35 cellular contexts compared by ENCODE assay signal in genomic region chr18:61474918-61475317, GRCh38.
"Had no signal": no experiment of that assay in that cellular context is flagged by ENCODE, and none has a peak within 500 bp of the region (broad histone marks: within the 10 kb centered on the region; RNA-seq: fewer than 3 reads in every experiment).

No MANE protein-coding gene starts in this region.

- H3K4me3 ChIP-seq: adrenal gland, body of pancreas, cardiac muscle cell had no signal

- H3K4me3 Mint-ChIP-seq: activated B cell treated with CpG ODN at 0.5 μM for 24 hours; activated CD4-positive, alpha-beta memory T cell treated with anti-CD3 and anti-CD28 coated beads for 36 hours; activated CD4-positive, alpha-beta T cell treated with anti-CD3 and anti-CD28 coated beads, Interleukin-2, amount 10 ng/mL, durations not matched to agents 24 days and 14 days; activated CD8-positive, alpha-beta T cell treated with anti-CD3 and anti-CD28 coated beads for 36 hours; activated naive CD4-positive, alpha-beta T cell treated with anti-CD3 and anti-CD28 coated beads for 36 hours; activated naive CD8-positive, alpha-beta T cell treated with anti-CD3 and anti-CD28 coated beads for 36 hours; activated T-cell treated with anti-CD3 and anti-CD28 coated beads, Interleukin-2, amount 50 U/mL, for 4 hours; activated T-cell treated with anti-CD3 and anti-CD28 coated beads, Interleukin-2, amount 50 U/mL, for 72 hours; activated T-helper 1 cell treated with anti-CD3 and anti-CD28 coated beads, Interleukin-12 subunit alpha, Interleukin-12 subunit beta, Interleukin-2, Interleukin-4 antibody, amounts not matched to agents 30 ng/mL and 10 ng/mL and 1 ng/mL, durations not matched to agents 14 hours and 24 hours and 36 hours; activated T-helper 17 cell treated with anti-CD3 and anti-CD28 coated beads, Interleukin-2, amount 50 U/mL, for 72 hours; central memory CD8-positive, alpha-beta T cell; T-helper 1 cell treated with Interleukin-12 subunit alpha and Interleukin-12 subunit beta and Interleukin-4 antibody, amounts not matched to agents 30 μg/mL and 1 μg/mL, for 36 hours; T-helper 2 cell treated with Interferon-gamma antibody and Interleukin-4, amounts not matched to agents 5 μg/mL and 100 μg/mL, for 36 hours had no signal

- H3K36me3 ChIP-seq: adrenal gland, cardiac muscle cell had no signal

- H3K27me3 Mint-ChIP-seq: activated CD4-positive, alpha-beta memory T cell treated with anti-CD3 and anti-CD28 coated beads for 36 hours; activated CD4-positive, alpha-beta T cell treated with anti-CD3 and anti-CD28 coated beads, Interleukin-2, amount 10 ng/mL, durations not matched to agents 24 days and 14 days; activated CD8-positive, alpha-beta T cell treated with anti-CD3 and anti-CD28 coated beads for 36 hours had no signal

- H3K27ac Mint-ChIP-seq: activated B cell treated with CpG ODN at 0.5 μM for 24 hours; activated CD4-positive, alpha-beta memory T cell treated with anti-CD3 and anti-CD28 coated beads for 36 hours; activated CD4-positive, alpha-beta T cell treated with anti-CD3 and anti-CD28 coated beads, Interleukin-2, amount 10 ng/mL, durations not matched to agents 24 days and 14 days; activated CD8-positive, alpha-beta T cell treated with anti-CD3 and anti-CD28 coated beads for 36 hours; activated naive CD4-positive, alpha-beta T cell treated with anti-CD3 and anti-CD28 coated beads for 36 hours; activated naive CD4-positive, alpha-beta T cell treated with anti-CD3 and anti-CD28 coated beads, Interleukin-2, amount 50 U/mL, for 72 hours; activated naive CD8-positive, alpha-beta T cell treated with anti-CD3 and anti-CD28 coated beads for 36 hours; activated T-cell treated with anti-CD3 and anti-CD28 coated beads, Interleukin-2, amount 50 U/mL, for 72 hours; activated T-helper 1 cell treated with anti-CD3 and anti-CD28 coated beads, Interleukin-12 subunit alpha, Interleukin-12 subunit beta, Interleukin-2, Interleukin-4 antibody, amounts not matched to agents 30 ng/mL and 10 ng/mL and 1 ng/mL, durations not matched to agents 14 hours and 24 hours and 36 hours; activated T-helper 17 cell treated with anti-CD3 and anti-CD28 coated beads, Interleukin-2, amount 50 U/mL, for 72 hours; T-helper 1 cell treated with Interleukin-12 subunit alpha and Interleukin-12 subunit beta and Interleukin-4 antibody, amounts not matched to agents 30 μg/mL and 1 μg/mL, for 36 hours; T-helper 2 cell treated with Interferon-gamma antibody and Interleukin-4, amounts not matched to agents 5 μg/mL and 100 μg/mL, for 36 hours had no signal

- DNase-seq: activated B cell treated with CpG ODN at 0.5 μM for 24 hours; activated CD4-positive, alpha-beta memory T cell treated with anti-CD3 and anti-CD28 coated beads for 36 hours; activated CD4-positive, alpha-beta T cell treated with anti-CD3 and anti-CD28 coated beads for 4 hours; activated CD4-positive, alpha-beta T cell treated with anti-CD3 and anti-CD28 coated beads, Interleukin-2, amount 10 ng/mL, durations not matched to agents 24 days and 14 days; activated CD4-positive, alpha-beta T cell treated with anti-CD3 and anti-CD28 coated beads, Interleukin-2, amount 50 U/mL, for 1 hour; activated CD4-positive, alpha-beta T cell treated with anti-CD3 and anti-CD28 coated beads, Interleukin-2, amount 50 U/mL, for 4 hours; activated CD4-positive, CD25-positive, alpha-beta regulatory T cell treated with anti-CD3 and anti-CD28 coated beads, Interleukin-2, amount 50 U/mL, for 72 hours; activated CD8-positive, alpha-beta memory T cell treated with anti-CD3 and anti-CD28 coated beads, Interleukin-2, amount 50 U/mL, for 4 hours; activated CD8-positive, alpha-beta T cell treated with anti-CD3 and anti-CD28 coated beads for 36 hours; activated effector memory CD4-positive, alpha-beta T cell treated with anti-CD3 and anti-CD28 coated beads, Interleukin-2, amount 50 U/mL, for 16 hours; activated gamma-delta T cell treated with Interleukin-2 at 50 U/mL for 16 hours; activated naive CD4-positive, alpha-beta T cell; activated naive CD4-positive, alpha-beta T cell treated with anti-CD3 and anti-CD28 coated beads for 36 hours; activated naive CD4-positive, alpha-beta T cell treated with anti-CD3 and anti-CD28 coated beads, Interleukin-2, amount 50 U/mL, for 16 hours; activated naive CD8-positive, alpha-beta T cell treated with anti-CD3 and anti-CD28 coated beads for 36 hours; activated T-cell treated with anti-CD3 and anti-CD28 coated beads for 4 hours; activated T-cell treated with anti-CD3 and anti-CD28 coated beads, Interleukin-2, amount 50 U/mL, for 1 hour; activated T-cell treated with anti-CD3 and anti-CD28 coated beads, Interleukin-2, amount 50 U/mL, for 4 hours; activated T-cell treated with anti-CD3 and anti-CD28 coated beads, Interleukin-2, amount 50 U/mL, for 72 hours; adrenal gland; amniotic stem cell; aorta; body of pancreas; caudate nucleus; cerebellar nuclear complex; T-helper 2 cell; T-helper 9 cell had no signal

- H3K9me3 ChIP-seq: adrenal gland, body of pancreas had no signal

- H3K4me1 Mint-ChIP-seq: activated B cell treated with CpG ODN at 0.5 μM for 24 hours; activated CD4-positive, alpha-beta T cell treated with anti-CD3 and anti-CD28 coated beads, Interleukin-2, amount 10 ng/mL, durations not matched to agents 24 days and 14 days; activated naive CD8-positive, alpha-beta T cell treated with anti-CD3 and anti-CD28 coated beads for 36 hours; activated T-helper 17 cell treated with anti-CD3 and anti-CD28 coated beads, Interleukin-2, amount 50 U/mL, for 72 hours; central memory CD8-positive, alpha-beta T cell had no signal

- ATAC-seq: activated CD8-positive, alpha-beta T cell treated with anti-CD3 and anti-CD28 coated beads for 36 hours; activated naive CD4-positive, alpha-beta T cell treated with anti-CD3 and anti-CD28 coated beads, Interleukin-2, amount 50 U/mL, for 72 hours; activated T-cell treated with anti-CD3 and anti-CD28 coated beads, Interleukin-2, amount 50 U/mL, for 4 hours; activated T-cell treated with anti-CD3 and anti-CD28 coated beads, Interleukin-2, amount 50 U/mL, for 72 hours; activated T-helper 17 cell treated with anti-CD3 and anti-CD28 coated beads, Interleukin-2, amount 50 U/mL, for 72 hours; body of pancreas had no signal

- H3K4me1 ChIP-seq: adrenal gland, body of pancreas had no signal

- H3K27ac ChIP-seq: adrenal gland, body of pancreas, cardiac muscle cell, VCaP had no signal

- H3K36me3 Mint-ChIP-seq: activated CD4-positive, alpha-beta memory T cell treated with anti-CD3 and anti-CD28 coated beads for 36 hours; activated naive CD4-positive, alpha-beta T cell treated with anti-CD3 and anti-CD28 coated beads, Interleukin-2, amount 50 U/mL, for 72 hours; activated naive CD8-positive, alpha-beta T cell treated with anti-CD3 and anti-CD28 coated beads for 36 hours had no signal

- H3K9me3 Mint-ChIP-seq: activated CD4-positive, alpha-beta memory T cell treated with anti-CD3 and anti-CD28 coated beads for 36 hours; activated CD4-positive, alpha-beta T cell treated with anti-CD3 and anti-CD28 coated beads, Interleukin-2, amount 10 ng/mL, durations not matched to agents 24 days and 14 days; activated CD8-positive, alpha-beta T cell treated with anti-CD3 and anti-CD28 coated beads for 36 hours; activated naive CD4-positive, alpha-beta T cell treated with anti-CD3 and anti-CD28 coated beads for 36 hours; activated naive CD4-positive, alpha-beta T cell treated with anti-CD3 and anti-CD28 coated beads, Interleukin-2, amount 50 U/mL, for 72 hours; activated T-cell treated with anti-CD3 and anti-CD28 coated beads, Interleukin-2, amount 50 U/mL, for 4 hours; activated T-cell treated with anti-CD3 and anti-CD28 coated beads, Interleukin-2, amount 50 U/mL, for 72 hours; activated T-helper 1 cell treated with anti-CD3 and anti-CD28 coated beads, Interleukin-12 subunit alpha, Interleukin-12 subunit beta, Interleukin-2, Interleukin-4 antibody, amounts not matched to agents 30 ng/mL and 10 ng/mL and 1 ng/mL, durations not matched to agents 14 hours and 24 hours and 36 hours; activated T-helper 17 cell treated with anti-CD3 and anti-CD28 coated beads, Interleukin-2, amount 50 U/mL, for 72 hours; T-helper 1 cell treated with Interleukin-12 subunit alpha and Interleukin-12 subunit beta and Interleukin-4 antibody, amounts not matched to agents 30 μg/mL and 1 μg/mL, for 36 hours; T-helper 2 cell treated with Interferon-gamma antibody and Interleukin-4, amounts not matched to agents 5 μg/mL and 100 μg/mL, for 36 hours had no signal

- H3K27me3 ChIP-seq: adrenal gland, body of pancreas, cardiac muscle cell had no signal
